In the genomic region with DNA sequence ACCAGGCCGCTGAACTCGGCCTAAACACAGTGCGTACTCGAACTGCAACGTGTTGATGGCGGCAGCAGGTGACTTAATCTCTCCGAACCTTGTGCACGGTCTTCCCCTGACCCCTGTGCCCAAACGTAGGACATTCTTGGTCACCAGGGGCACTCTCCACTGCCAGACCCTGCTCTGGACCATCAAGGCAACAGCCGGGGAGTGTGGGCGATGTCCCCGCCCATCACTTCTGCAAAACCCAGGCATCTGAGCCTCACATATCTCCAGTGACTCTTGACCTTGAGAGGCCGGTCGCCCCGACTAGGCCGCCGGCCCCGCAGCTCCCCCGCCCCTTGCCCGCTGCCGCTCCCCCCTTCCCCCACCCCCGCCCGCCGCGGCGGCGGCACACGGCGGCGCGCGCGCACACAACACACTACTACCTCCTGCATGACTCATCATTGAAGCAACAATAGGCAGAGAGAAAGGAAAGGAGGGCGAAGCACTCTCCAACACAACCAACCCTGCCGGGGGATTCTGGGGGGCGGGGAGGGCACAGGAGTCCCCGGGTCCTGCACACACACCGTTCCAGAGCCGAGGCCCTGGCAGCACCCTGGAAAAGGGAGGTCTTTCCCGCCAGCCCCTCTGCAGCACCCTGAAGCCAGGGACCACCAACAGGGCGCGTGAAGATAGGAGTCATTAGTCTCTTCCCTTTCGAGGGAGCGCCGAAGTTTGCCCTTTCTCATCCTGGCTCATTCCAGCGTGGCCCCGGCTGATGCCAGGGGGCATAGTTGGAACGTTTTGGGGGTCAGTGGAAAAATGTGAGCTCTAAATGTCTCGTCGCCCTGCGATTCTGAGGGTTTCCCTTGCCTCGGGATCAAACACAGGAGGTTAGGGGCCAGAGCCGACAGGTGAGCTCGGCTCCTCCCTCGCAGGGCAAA, we compare ENCODE assay signal across 1 cellular context.
A peak's percentile ranks its signal among the peaks of the same experiment; 100 is the strongest.
TF ChIP-seq lines count a peak whose summit lies in the region.

No MANE protein-coding gene starts in this region.

TF ChIP-seq in HEK293, 187 proteins besides CTCF, POLR2A, EP300 and RAD21 (continued from another document):
- TF ChIP-seq, protein P1, sequence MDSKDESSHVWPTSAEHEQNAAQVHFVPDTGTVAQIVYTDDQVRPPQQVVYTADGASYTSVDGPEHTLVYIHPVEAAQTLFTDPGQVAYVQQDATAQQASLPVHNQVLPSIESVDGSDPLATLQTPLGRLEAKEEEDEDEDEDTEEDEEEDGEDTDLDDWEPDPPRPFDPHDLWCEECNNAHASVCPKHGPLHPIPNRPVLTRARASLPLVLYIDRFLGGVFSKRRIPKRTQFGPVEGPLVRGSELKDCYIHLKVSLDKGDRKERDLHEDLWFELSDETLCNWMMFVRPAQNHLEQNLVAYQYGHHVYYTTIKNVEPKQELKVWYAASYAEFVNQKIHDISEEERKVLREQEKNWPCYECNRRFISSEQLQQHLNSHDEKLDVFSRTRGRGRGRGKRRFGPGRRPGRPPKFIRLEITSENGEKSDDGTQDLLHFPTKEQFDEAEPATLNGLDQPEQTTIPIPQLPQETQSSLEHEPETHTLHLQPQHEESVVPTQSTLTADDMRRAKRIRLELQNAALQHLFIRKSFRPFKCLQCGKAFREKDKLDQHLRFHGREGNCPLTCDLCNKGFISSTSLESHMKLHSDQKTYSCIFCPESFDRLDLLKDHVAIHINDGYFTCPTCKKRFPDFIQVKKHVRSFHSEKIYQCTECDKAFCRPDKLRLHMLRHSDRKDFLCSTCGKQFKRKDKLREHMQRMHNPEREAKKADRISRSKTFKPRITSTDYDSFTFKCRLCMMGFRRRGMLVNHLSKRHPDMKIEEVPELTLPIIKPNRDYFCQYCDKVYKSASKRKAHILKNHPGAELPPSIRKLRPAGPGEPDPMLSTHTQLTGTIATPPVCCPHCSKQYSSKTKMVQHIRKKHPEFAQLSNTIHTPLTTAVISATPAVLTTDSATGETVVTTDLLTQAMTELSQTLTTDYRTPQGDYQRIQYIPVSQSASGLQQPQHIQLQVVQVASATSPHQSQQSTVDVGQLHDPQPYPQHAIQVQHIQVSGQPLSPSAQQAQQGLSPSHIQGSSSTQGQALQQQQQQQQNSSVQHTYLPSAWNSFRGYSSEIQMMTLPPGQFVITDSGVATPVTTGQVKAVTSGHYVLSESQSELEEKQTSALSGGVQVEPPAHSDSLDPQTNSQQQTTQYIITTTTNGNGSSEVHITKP (tag by site-specific recombination; IDR thresholded peaks at IDR 0.05), result peak; percentile 73
- TF ChIP-seq ZNF610 (tag by site-specific recombination; IDR thresholded peaks at IDR 0.05; ENCODE audit: borderline replicate concordance), result no peak
- peak; percentile 32; the same call in 1 of the 2 replicates for TF ChIP-seq KLF8 (tag by site-specific recombination; IDR thresholded peaks at IDR 0.05)
- peak; percentile 76; the same call in 1 of the 2 replicates for TF ChIP-seq IKZF3 (tag by site-specific recombination; IDR thresholded peaks at IDR 0.05)
- TF ChIP-seq ZNF423 (tag by site-specific recombination; IDR thresholded peaks at IDR 0.05), result no peak; the same call in 1 of the 2 replicates
- no peak for TF ChIP-seq ZNF23 (tag by site-specific recombination; IDR thresholded peaks at IDR 0.05; ENCODE audit: borderline replicate concordance)
- no peak for TF ChIP-seq ZBTB21 (tag by site-specific recombination; IDR thresholded peaks at IDR 0.05)
- TF ChIP-seq ZBTB7A (tag by site-specific recombination; IDR thresholded peaks at IDR 0.05; ENCODE audit: low read depth), result no peak
- TF ChIP-seq ZBTB20 (tag by site-specific recombination; IDR thresholded peaks at IDR 0.05), result peak; percentile 91
- TF ChIP-seq ZXDB (tag by site-specific recombination; IDR thresholded peaks at IDR 0.05), result peak; percentile 45
- TF ChIP-seq, protein P2, sequence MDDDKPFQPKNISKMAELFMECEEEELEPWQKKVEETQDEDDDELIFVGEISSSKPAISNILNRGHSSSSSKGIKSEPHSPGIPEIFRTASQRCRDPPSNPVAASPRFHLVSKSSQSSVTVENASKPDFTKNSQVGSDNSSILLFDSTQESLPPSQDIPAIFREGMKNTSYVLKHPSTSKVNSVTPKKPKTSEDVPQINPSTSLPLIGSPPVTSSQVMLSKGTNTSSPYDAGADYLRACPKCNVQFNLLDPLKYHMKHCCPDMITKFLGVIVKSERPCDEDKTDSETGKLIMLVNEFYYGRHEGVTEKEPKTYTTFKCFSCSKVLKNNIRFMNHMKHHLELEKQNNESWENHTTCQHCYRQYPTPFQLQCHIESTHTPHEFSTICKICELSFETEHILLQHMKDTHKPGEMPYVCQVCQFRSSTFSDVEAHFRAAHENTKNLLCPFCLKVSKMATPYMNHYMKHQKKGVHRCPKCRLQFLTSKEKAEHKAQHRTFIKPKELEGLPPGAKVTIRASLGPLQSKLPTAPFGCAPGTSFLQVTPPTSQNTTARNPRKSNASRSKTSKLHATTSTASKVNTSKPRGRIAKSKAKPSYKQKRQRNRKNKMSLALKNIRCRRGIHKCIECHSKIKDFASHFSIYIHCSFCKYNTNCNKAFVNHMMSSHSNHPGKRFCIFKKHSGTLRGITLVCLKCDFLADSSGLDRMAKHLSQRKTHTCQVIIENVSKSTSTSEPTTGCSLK (tag by site-specific recombination; IDR thresholded peaks at IDR 0.05), result no peak
- TF ChIP-seq ZNF660 (tag by site-specific recombination; IDR thresholded peaks at IDR 0.05), result no peak
- TF ChIP-seq, protein P3, sequence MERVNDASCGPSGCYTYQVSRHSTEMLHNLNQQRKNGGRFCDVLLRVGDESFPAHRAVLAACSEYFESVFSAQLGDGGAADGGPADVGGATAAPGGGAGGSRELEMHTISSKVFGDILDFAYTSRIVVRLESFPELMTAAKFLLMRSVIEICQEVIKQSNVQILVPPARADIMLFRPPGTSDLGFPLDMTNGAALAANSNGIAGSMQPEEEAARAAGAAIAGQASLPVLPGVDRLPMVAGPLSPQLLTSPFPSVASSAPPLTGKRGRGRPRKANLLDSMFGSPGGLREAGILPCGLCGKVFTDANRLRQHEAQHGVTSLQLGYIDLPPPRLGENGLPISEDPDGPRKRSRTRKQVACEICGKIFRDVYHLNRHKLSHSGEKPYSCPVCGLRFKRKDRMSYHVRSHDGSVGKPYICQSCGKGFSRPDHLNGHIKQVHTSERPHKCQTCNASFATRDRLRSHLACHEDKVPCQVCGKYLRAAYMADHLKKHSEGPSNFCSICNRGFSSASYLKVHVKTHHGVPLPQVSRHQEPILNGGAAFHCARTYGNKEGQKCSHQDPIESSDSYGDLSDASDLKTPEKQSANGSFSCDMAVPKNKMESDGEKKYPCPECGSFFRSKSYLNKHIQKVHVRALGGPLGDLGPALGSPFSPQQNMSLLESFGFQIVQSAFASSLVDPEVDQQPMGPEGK (tag by site-specific recombination; IDR thresholded peaks at IDR 0.05), result peak; percentile 34; the same call in 1 of the 2 replicates
- TF ChIP-seq ZNF558 (tag by site-specific recombination; IDR thresholded peaks at IDR 0.05), result no peak
- TF ChIP-seq BCL11B (tag by site-specific recombination; IDR thresholded peaks at IDR 0.05; ENCODE audit: low read depth), result peak; percentile 60; the same call in 1 of the 2 replicates
- TF ChIP-seq ZNF335 (tag by site-specific recombination; conservative IDR thresholded peaks at IDR 0.05), result peak; percentile 86
- TF ChIP-seq ZNF600 (tag by site-specific recombination; IDR thresholded peaks at IDR 0.05), result peak; percentile 57
- TF ChIP-seq, protein P4, sequence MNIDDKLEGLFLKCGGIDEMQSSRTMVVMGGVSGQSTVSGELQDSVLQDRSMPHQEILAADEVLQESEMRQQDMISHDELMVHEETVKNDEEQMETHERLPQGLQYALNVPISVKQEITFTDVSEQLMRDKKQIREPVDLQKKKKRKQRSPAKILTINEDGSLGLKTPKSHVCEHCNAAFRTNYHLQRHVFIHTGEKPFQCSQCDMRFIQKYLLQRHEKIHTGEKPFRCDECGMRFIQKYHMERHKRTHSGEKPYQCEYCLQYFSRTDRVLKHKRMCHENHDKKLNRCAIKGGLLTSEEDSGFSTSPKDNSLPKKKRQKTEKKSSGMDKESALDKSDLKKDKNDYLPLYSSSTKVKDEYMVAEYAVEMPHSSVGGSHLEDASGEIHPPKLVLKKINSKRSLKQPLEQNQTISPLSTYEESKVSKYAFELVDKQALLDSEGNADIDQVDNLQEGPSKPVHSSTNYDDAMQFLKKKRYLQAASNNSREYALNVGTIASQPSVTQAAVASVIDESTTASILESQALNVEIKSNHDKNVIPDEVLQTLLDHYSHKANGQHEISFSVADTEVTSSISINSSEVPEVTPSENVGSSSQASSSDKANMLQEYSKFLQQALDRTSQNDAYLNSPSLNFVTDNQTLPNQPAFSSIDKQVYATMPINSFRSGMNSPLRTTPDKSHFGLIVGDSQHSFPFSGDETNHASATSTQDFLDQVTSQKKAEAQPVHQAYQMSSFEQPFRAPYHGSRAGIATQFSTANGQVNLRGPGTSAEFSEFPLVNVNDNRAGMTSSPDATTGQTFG (tag by site-specific recombination; IDR thresholded peaks at IDR 0.05; ENCODE audit: borderline replicate concordance), result no peak
- TF ChIP-seq GLIS1 (tag by site-specific recombination; IDR thresholded peaks at IDR 0.05), result peak; percentile 73; the same call in 1 of the 2 replicates
- TF ChIP-seq ZNF791 (tag by site-specific recombination; IDR thresholded peaks at IDR 0.05), result no peak
- TF ChIP-seq, protein P5, sequence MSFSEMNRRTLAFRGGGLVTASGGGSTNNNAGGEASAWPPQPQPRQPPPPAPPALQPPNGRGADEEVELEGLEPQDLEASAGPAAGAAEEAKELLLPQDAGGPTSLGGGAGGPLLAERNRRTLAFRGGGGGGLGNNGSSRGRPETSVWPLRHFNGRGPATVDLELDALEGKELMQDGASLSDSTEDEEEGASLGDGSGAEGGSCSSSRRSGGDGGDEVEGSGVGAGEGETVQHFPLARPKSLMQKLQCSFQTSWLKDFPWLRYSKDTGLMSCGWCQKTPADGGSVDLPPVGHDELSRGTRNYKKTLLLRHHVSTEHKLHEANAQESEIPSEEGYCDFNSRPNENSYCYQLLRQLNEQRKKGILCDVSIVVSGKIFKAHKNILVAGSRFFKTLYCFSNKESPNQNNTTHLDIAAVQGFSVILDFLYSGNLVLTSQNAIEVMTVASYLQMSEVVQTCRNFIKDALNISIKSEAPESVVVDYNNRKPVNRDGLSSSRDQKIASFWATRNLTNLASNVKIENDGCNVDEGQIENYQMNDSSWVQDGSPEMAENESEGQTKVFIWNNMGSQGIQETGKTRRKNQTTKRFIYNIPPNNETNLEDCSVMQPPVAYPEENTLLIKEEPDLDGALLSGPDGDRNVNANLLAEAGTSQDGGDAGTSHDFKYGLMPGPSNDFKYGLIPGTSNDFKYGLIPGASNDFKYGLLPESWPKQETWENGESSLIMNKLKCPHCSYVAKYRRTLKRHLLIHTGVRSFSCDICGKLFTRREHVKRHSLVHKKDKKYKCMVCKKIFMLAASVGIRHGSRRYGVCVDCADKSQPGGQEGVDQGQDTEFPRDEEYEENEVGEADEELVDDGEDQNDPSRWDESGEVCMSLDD (tag by site-specific recombination; IDR thresholded peaks at IDR 0.05), result peak; percentile 30; the same call in 1 of the 2 replicates
- TF ChIP-seq, protein P6, sequence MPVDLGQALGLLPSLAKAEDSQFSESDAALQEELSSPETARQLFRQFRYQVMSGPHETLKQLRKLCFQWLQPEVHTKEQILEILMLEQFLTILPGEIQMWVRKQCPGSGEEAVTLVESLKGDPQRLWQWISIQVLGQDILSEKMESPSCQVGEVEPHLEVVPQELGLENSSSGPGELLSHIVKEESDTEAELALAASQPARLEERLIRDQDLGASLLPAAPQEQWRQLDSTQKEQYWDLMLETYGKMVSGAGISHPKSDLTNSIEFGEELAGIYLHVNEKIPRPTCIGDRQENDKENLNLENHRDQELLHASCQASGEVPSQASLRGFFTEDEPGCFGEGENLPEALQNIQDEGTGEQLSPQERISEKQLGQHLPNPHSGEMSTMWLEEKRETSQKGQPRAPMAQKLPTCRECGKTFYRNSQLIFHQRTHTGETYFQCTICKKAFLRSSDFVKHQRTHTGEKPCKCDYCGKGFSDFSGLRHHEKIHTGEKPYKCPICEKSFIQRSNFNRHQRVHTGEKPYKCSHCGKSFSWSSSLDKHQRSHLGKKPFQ (tag by site-specific recombination; IDR thresholded peaks at IDR 0.05), result no peak
- peak; percentile 21; the same call in 1 of the 2 replicates for TF ChIP-seq SP7 (tag by site-specific recombination; IDR thresholded peaks at IDR 0.05)
- peak; percentile 90 for TF ChIP-seq PRDM1 (tag by site-specific recombination; IDR thresholded peaks at IDR 0.05)
- peak; percentile 93 for TF ChIP-seq SCRT2 (tag by site-specific recombination; IDR thresholded peaks at IDR 0.05)
